Comparison of ENCODE assay signal across 13 cellular contexts in the genomic region with DNA sequence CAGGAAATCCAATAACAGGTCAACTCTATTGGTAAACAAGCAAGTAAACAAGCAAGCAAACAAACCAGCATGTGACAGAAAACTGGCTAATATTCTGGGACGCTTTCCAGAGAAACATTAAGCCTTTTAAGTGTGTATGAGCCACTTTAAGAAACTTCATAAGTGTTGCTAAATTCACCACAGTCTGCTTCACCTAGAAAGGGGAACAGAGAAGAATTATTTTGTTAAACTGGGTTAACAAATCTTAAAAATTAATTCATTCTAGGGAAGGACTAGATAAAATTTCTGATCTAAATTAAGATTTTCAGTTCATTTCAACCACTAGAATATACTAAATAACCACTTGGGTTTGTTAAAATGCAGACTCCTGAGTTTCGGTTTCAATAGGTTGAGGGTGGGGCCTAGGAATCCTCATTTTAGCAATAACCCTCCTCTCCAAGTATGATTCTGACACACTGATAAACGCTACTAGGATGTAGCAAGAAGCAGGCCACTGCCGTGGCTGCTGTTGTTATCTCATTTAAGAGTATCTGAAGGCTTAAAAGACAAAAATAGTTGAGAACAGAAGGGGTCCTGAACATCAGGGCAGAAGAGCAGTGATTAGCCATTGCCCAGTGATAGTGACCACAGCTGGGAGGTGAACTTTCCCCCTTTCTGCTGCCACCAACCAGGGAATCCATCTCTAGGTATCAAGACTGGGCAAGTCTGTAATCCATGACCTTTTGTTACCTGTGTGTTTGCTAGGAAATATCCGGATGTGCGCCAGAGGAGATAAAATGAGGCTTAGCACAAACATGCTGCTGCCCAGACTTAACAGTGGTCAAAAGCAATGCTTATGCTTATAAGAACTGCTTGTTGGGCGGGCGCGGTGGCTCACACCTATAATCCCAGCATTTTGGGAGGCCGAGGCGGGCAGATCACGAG. TPM values are rescaled to one million over a fixed set of nuclear protein-coding genes. Genes with fewer than 3 reads are reported as not detected.
DNase-seq lines count a peak whose midpoint lies in the region; ATAC-seq and TF ChIP-seq lines count a peak whose summit lies in the region.
"Had no signal": no experiment of that assay in that cellular context is flagged by ENCODE, and none has a peak within 500 bp of the region (broad histone marks: within the 10 kb centered on the region; RNA-seq: fewer than 3 reads in every experiment).

No MANE protein-coding gene starts in this region.

- CTCF ChIA-PET in activated CD4-positive, alpha-beta T cell treated with anti-CD3 and anti-CD28 coated beads for 36 hours (lab: Charles Lee), result interaction anchor here (0.7 to 4.7 kb wide), 22 partner anchors 8 to 475 kb away, joined by 3 to 38 read pairs (median 6); a partner anchor contains a TSS
- CTCF ChIA-PET in HEK293 (lab: Yijun Ruan, JAX), result interaction anchor here (0.6 to 3.1 kb wide), 9 partner anchors 9 to 632 kb away, joined by 3 to 39 read pairs (median 10); a partner anchor contains a TSS

- H3K27ac ChIP-seq in HEK293 (ENCODE audit: extremely low read depth, low read depth, low read length) (no peak overlapping the region), right lobe of liver (peak overlapping the region in 2 of 3 donors; percentile 65), psoas muscle (no peak overlapping the region)

- H3K36me3 Mint-ChIP-seq in activated CD4-positive, alpha-beta T cell treated with anti-CD3 and anti-CD28 coated beads for 36 hours (ENCODE audit: low read depth), result peaks cover 8% of the 10 kb centered on the region
- H3K36me3 Mint-ChIP-seq in T-helper 2 cell treated with Interferon-gamma antibody and Interleukin-4, amounts not matched to agents 5 μg/mL and 100 μg/mL, for 36 hours (ENCODE audit: low read depth), result peaks cover 6% of the 10 kb centered on the region

- no peak for DNase-seq in activated CD4-positive, alpha-beta T cell treated with anti-CD3 and anti-CD28 coated beads for 36 hours
- DNase-seq in activated CD4-positive, alpha-beta T cell treated with anti-CD3 and anti-CD28 coated beads, Interleukin-2, amount 50 U/mL, for 4 hours, result no peak
- DNase-seq in T-helper 2 cell treated with Interferon-gamma antibody and Interleukin-4, amounts not matched to agents 5 μg/mL and 100 μg/mL, for 36 hours (ENCODE audit: low spot score), result no peak
- DNase-seq in right lobe of liver (peak in 1 of 3 donors; percentile 81), psoas muscle (no peak)
- DNase-seq: ACHN, NCI-H2171 treated with DMSO at 0.1 percent for 48 hours had no signal

- H3K9me3 ChIP-seq in HEK293 (ENCODE audit: control insufficient read depth, insufficient read depth, low read depth, low read length), result no peaks in the 10 kb centered on the region
- no peaks in the 10 kb centered on the region for H3K9me3 ChIP-seq in right lobe of liver
- no peaks in the 10 kb centered on the region for H3K9me3 ChIP-seq in psoas muscle
- H3K9me3 ChIP-seq: breast epithelium had no signal

- H3K27me3 Mint-ChIP-seq in activated CD4-positive, alpha-beta T cell treated with anti-CD3 and anti-CD28 coated beads for 36 hours, result no peaks in the 10 kb centered on the region
- H3K27me3 Mint-ChIP-seq in T-helper 2 cell treated with Interferon-gamma antibody and Interleukin-4, amounts not matched to agents 5 μg/mL and 100 μg/mL, for 36 hours (ENCODE audit: low read depth), result peaks cover 1% of the 10 kb centered on the region
- H3K27me3 Mint-ChIP-seq: type B pancreatic cell had no signal

- no peak for TF ChIP-seq POLR2A in right lobe of liver (IDR thresholded peaks at IDR 0.05)

- no peaks in the 10 kb centered on the region for H3K4me1 ChIP-seq in HEK293 (ENCODE audit: control insufficient read depth, insufficient read depth, low read length)
- H3K4me1 ChIP-seq in right lobe of liver, result peaks cover 0 to 72% (median 26%) of the 10 kb centered on the region in 4 donors
- H3K4me1 ChIP-seq in psoas muscle, result peaks cover 9% of the 10 kb centered on the region
- H3K4me1 ChIP-seq: breast epithelium had no signal

- TF ChIP-seq CTCF in HEK293 (tag by site-specific recombination; IDR thresholded peaks at IDR 0.05), result no peak
- no peak for TF ChIP-seq CTCF in right lobe of liver (IDR thresholded peaks at IDR 0.05)
- TF ChIP-seq CTCF in psoas muscle (IDR thresholded peaks at IDR 0.05), result no peak

- H3K27me3 ChIP-seq in right lobe of liver (no peaks in the 10 kb centered on the region), psoas muscle (ENCODE audit: insufficient read depth in 3 of 3, low read length in 2 of 3) (no peaks in the 10 kb centered on the region)
- H3K27me3 ChIP-seq: breast epithelium had no signal

- peaks cover 37% of the 10 kb centered on the region for H3K4me1 Mint-ChIP-seq in activated CD4-positive, alpha-beta T cell treated with anti-CD3 and anti-CD28 coated beads for 36 hours
- H3K4me1 Mint-ChIP-seq in T-helper 2 cell treated with Interferon-gamma antibody and Interleukin-4, amounts not matched to agents 5 μg/mL and 100 μg/mL, for 36 hours (ENCODE audit: low read depth), result peaks cover 53% of the 10 kb centered on the region

- no peak overlapping the region for H3K4me3 ChIP-seq in HEK293 (ENCODE audit: low read depth, low read length)
- H3K4me3 ChIP-seq in right lobe of liver, result no peak overlapping the region
- no peak overlapping the region for H3K4me3 ChIP-seq in psoas muscle
- H3K4me3 ChIP-seq: breast epithelium had no signal

- ATAC-seq in activated CD4-positive, alpha-beta T cell treated with anti-CD3 and anti-CD28 coated beads for 36 hours, result peak; percentile 64
- ATAC-seq in right lobe of liver (peak; percentile 73 to 91 (median 82)), psoas muscle (no peak), HG03135 (IDR thresholded peaks at IDR 0.05; ENCODE audit: unreplicated experiment) (no peak), GM21825 (IDR thresholded peaks at IDR 0.05; ENCODE audit: unreplicated experiment) (no peak)
- ATAC-seq: HCT116 had no signal

- no peaks in the 10 kb centered on the region for H3K9me3 Mint-ChIP-seq in activated CD4-positive, alpha-beta T cell treated with anti-CD3 and anti-CD28 coated beads for 36 hours (ENCODE audit: low read depth)
- H3K9me3 Mint-ChIP-seq in T-helper 2 cell treated with Interferon-gamma antibody and Interleukin-4, amounts not matched to agents 5 μg/mL and 100 μg/mL, for 36 hours, result no peaks in the 10 kb centered on the region
- H3K9me3 Mint-ChIP-seq: type B pancreatic cell had no signal

- H3K27ac Mint-ChIP-seq in activated CD4-positive, alpha-beta T cell treated with anti-CD3 and anti-CD28 coated beads for 36 hours, result peak overlapping the region; percentile 10
- H3K27ac Mint-ChIP-seq in T-helper 2 cell treated with Interferon-gamma antibody and Interleukin-4, amounts not matched to agents 5 μg/mL and 100 μg/mL, for 36 hours, result peak overlapping the region; percentile 64
- H3K27ac Mint-ChIP-seq: type B pancreatic cell had no signal

- 28% methylated on average over 6 of the region's 12 CpGs for WGBS in right lobe of liver (ENCODE audit: insufficient coverage, low coverage, low lambda C conversion rate, missing lambda C conversion rate)
- 87 to 93% (median 87%) methylated on average over 12 of the region's 12 CpGs for WGBS in psoas muscle, 3 donors

- no peak overlapping the region for H3K4me3 Mint-ChIP-seq in activated CD4-positive, alpha-beta T cell treated with anti-CD3 and anti-CD28 coated beads for 36 hours
- peak overlapping the region; percentile 33 for H3K4me3 Mint-ChIP-seq in T-helper 2 cell treated with Interferon-gamma antibody and Interleukin-4, amounts not matched to agents 5 μg/mL and 100 μg/mL, for 36 hours
- H3K4me3 Mint-ChIP-seq: type B pancreatic cell had no signal

- H3K36me3 ChIP-seq in HEK293 (ENCODE audit: control insufficient read depth in 2 of 2, insufficient read depth in 1 of 2, low read length in 2 of 2) (peaks cover 4 to 45% of the 10 kb centered on the region in 2 experiments; a peak in 2 of 3 replicates), right lobe of liver (peaks cover 0 to 23% (median 0%) of the 10 kb centered on the region in 4 donors), psoas muscle (ENCODE audit: insufficient read depth in 1 of 2, low read depth in 1 of 2) (peaks cover 0 to 62% of the 10 kb centered on the region in 2 donors)
- H3K36me3 ChIP-seq: breast epithelium had no signal

- POLR2A ChIA-PET in activated CD4-positive, alpha-beta T cell treated with anti-CD3 and anti-CD28 coated beads for 36 hours (lab: Charles Lee), result no interaction called here
- POLR2A ChIA-PET in HEK293 (lab: Yijun Ruan, JAX), result interaction anchor here (0.6 kb wide), 1 partner anchor 18 kb away, joined by 3 read pairs; no protein-coding TSS in a partner anchor

- intact Hi-C loops in activated CD4-positive, alpha-beta T cell treated with anti-CD3 and anti-CD28 coated beads for 36 hours (cut with DNase I, micrococcal nuclease), result loop anchor here in 1 of 2 experiments (5.0 kb wide), 1 partner anchor 420 kb away; no protein-coding TSS in a partner anchor
- intact Hi-C loops in right lobe of liver (cut with DNase I), result no loop called here
- intact Hi-C loops in psoas muscle (cut with DNase I), result no loop called here

TF ChIP-seq in HEK293, 187 proteins besides CTCF, POLR2A, EP300 and RAD21:
- TF ChIP-seq KLF16 (tag by site-specific recombination; IDR thresholded peaks at IDR 0.05), result no peak
- TF ChIP-seq, protein P1, sequence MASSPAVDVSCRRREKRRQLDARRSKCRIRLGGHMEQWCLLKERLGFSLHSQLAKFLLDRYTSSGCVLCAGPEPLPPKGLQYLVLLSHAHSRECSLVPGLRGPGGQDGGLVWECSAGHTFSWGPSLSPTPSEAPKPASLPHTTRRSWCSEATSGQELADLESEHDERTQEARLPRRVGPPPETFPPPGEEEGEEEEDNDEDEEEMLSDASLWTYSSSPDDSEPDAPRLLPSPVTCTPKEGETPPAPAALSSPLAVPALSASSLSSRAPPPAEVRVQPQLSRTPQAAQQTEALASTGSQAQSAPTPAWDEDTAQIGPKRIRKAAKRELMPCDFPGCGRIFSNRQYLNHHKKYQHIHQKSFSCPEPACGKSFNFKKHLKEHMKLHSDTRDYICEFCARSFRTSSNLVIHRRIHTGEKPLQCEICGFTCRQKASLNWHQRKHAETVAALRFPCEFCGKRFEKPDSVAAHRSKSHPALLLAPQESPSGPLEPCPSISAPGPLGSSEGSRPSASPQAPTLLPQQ (tag by site-specific recombination; IDR thresholded peaks at IDR 0.05), result 0 out of 2 replicates have a peak, but pooled peaks have one; percentile 26
TF ChIP-seq in HEK293: peak in this region for 1.

RNA-seq across cellular contexts. Expression of a gene that starts 11.2 kb away (rescaled TPM):
- 1 to 10 TPM; 8.8 to 9.4 TPM for total RNA-seq in activated CD4-positive, alpha-beta T cell treated with anti-CD3 and anti-CD28 coated beads for 36 hours
- 100 to 1,000 TPM in 5 of 6 experiments, 10 to 100 TPM in 1; 95.8 to 230 (median 171) TPM for total RNA-seq in right lobe of liver
- total RNA-seq in psoas muscle, result 100 to 1,000 TPM in 1 of 4 donors, 10 to 100 TPM in 3; 23.6 to 118 (median 50.3) TPM
- 10 to 100 TPM; 19.2 to 35.5 (median 25.3) TPM for polyA plus RNA-seq in psoas muscle

RNA-seq across cellular contexts. Expression of a gene that starts 24.0 kb away (rescaled TPM):
- total RNA-seq in activated CD4-positive, alpha-beta T cell treated with anti-CD3 and anti-CD28 coated beads for 36 hours, result 100 to 1,000 TPM; 149 TPM
- total RNA-seq in right lobe of liver, result 1 to 10 TPM in 2 of 6 experiments, under 1 TPM in 4; 0.48 to 2.2 (median 0.71) TPM
- 1 to 10 TPM in 2 of 4 donors, under 1 TPM in 2; 0.18 to 1.2 (median 0.88) TPM for total RNA-seq in psoas muscle
- 1 to 10 TPM in 1 of 3 donors, under 1 TPM in 2; 0.25 to 1.9 (median 0.55) TPM for polyA plus RNA-seq in psoas muscle

Comparison
In these comparisons a context has a peak if more than half of its experiments do, and no peak if none do; other contexts are left out.
1. ATAC-seq: peak in activated CD4-positive, alpha-beta T cell treated with anti-CD3 and anti-CD28 coated beads for 36 hours (single experiment) and right lobe of liver (4 of 4); none in psoas muscle (0 of 4), HG03135 (single experiment) and GM21825 (single experiment).
2. H3K27ac ChIP-seq: peak in right lobe of liver (2 of 3); none in HEK293 (single experiment) and psoas muscle (single experiment).
3. RNA of a gene that starts 24.0 kb away (total RNA-seq): 149 TPM in activated CD4-positive, alpha-beta T cell treated with anti-CD3 and anti-CD28 coated beads for 36 hours; 0.18 to 1.2 TPM in psoas muscle and 0.48 to 2.2 TPM in right lobe of liver; every median in the first group is over 10 times any median in the second.